In genomic region chr7:151875862-151876111, GRCh38 we compare ENCODE assay signal across 8 cellular contexts. TPM values are rescaled to one million over a fixed set of nuclear protein-coding genes. Genes with fewer than 3 reads are reported as not detected.
DNase-seq lines count a peak whose midpoint lies in the region; ATAC-seq and TF ChIP-seq lines count a peak whose summit lies in the region.

No MANE protein-coding gene starts in this region.

- H3K9me2 ChIP-seq in OCI-LY7 (ENCODE audit: insufficient read depth, low read length): no peaks in the 10 kb centered on the region

- no peaks in the 10 kb centered on the region for H3K36me3 Mint-ChIP-seq in neural progenitor cell

- POLR2A ChIA-PET in OCI-LY7 (lab: Charles Lee): no interaction called here

- WGBS in esophagus, 2 donors: 0 to 2% methylated on average over 10 to 15 of the region's 15 CpGs

- H3K79me2 ChIP-seq in neural progenitor cell (ENCODE audit: low read depth) (no peaks in the 10 kb centered on the region), OCI-LY7 (ENCODE audit: insufficient read depth, low read depth, low read length) (no peaks in the 10 kb centered on the region)

- peaks cover 40% of the 10 kb centered on the region for H3K27me3 Mint-ChIP-seq in neural progenitor cell (ENCODE audit: insufficient read depth, low read depth)

- no TSS peak for BruUV-seq in OCI-LY7 (replicated peaks; lab: Mats Ljungman, UMichigan)

- H3K36me3 ChIP-seq in SJCRH30: no peaks in the 10 kb centered on the region
- H3K36me3 ChIP-seq in esophagus (ENCODE audit: control insufficient read depth in 2 of 2, insufficient read depth in 2 of 2, low read length in 1 of 2): no peaks in the 10 kb centered on the region
- no peaks in the 10 kb centered on the region for H3K36me3 ChIP-seq in neural progenitor cell
- H3K36me3 ChIP-seq in OCI-LY7 (ENCODE audit: insufficient read depth, low read length): no peaks in the 10 kb centered on the region

- no peak for ATAC-seq in HG02970 (IDR thresholded peaks at IDR 0.05; ENCODE audit: low FRiP score, unreplicated experiment)
- ATAC-seq in HG03139 (IDR thresholded peaks at IDR 0.05; ENCODE audit: unreplicated experiment): no peak

- H3K27ac Mint-ChIP-seq in neural progenitor cell: no peak overlapping the region

- H3K4me3 Mint-ChIP-seq in neural progenitor cell: peak overlapping the region; percentile 92

- H2AFZ ChIP-seq in neural progenitor cell (replicated peaks) (peak overlapping the region; percentile 66), OCI-LY7 (ENCODE audit: low read length) (no peak overlapping the region)

- peaks cover 10% of the 10 kb centered on the region for H4K20me1 ChIP-seq in neural progenitor cell (ENCODE audit: low read depth)
- no peaks in the 10 kb centered on the region for H4K20me1 ChIP-seq in OCI-LY7 (ENCODE audit: insufficient read depth, low read length)

- no peak overlapping the region for H3K9ac ChIP-seq in neural progenitor cell

- H3K27me3 ChIP-seq in SJCRH30 (no peaks in the 10 kb centered on the region), esophagus (ENCODE audit: control insufficient read depth in 1 of 2, insufficient read depth in 2 of 2, low read length in 2 of 2) (no peaks in the 10 kb centered on the region), neural progenitor cell (peaks cover 50% of the 10 kb centered on the region)

- H3K4me1 ChIP-seq in SJCRH30 (peaks cover 4% of the 10 kb centered on the region; the same call in 1 of the 2 replicates), esophagus (ENCODE audit: control insufficient read depth in 2 of 2, insufficient read depth in 2 of 2, low read length in 1 of 2) (peaks cover 0 to 16% of the 10 kb centered on the region in 2 donors), neural progenitor cell (peaks cover 22% of the 10 kb centered on the region), OCI-LY7 (ENCODE audit: insufficient read depth, low read length, poor library complexity, severe bottlenecking) (no peaks in the 10 kb centered on the region)

- H3K27ac ChIP-seq in SJCRH30: peak overlapping the region; percentile 74
- H3K27ac ChIP-seq in esophagus (ENCODE audit: low read depth in 2 of 2, low read length in 1 of 2): peak overlapping the region; percentile 75 to 90
- no peak overlapping the region for H3K27ac ChIP-seq in neural progenitor cell
- no peak overlapping the region for H3K27ac ChIP-seq in OCI-LY7 (ENCODE audit: low read depth, low read length, poor library complexity, severe bottlenecking)

- CTCF ChIA-PET in OCI-LY7 (lab: Charles Lee; ENCODE audit: unreplicated experiment): no interaction called here

- DNase-seq in EH (ENCODE audit: low read depth): peak; percentile 9
- no peak for DNase-seq in SJCRH30
- DNase-seq in neural progenitor cell (ENCODE audit: low spot score): peak; percentile 79
- DNase-seq in OCI-LY7 (ENCODE audit: low spot score): no peak
- no peak for DNase-seq in LoVo (ENCODE audit: low spot score)

- peak overlapping the region; percentile 100 for H3K4me2 ChIP-seq in neural progenitor cell
- H3K4me2 ChIP-seq in OCI-LY7 (ENCODE audit: low read length): no peak overlapping the region

- H3F3A ChIP-seq in neural progenitor cell (ENCODE audit: low read depth): peaks cover 26% of the 10 kb centered on the region

- intact Hi-C loops in OCI-LY7 (cut with micrococcal nuclease; ENCODE audit: unreplicated experiment): no loop called here

- H3K9me3 ChIP-seq in SJCRH30 (replicated peaks): no peaks in the 10 kb centered on the region
- no peaks in the 10 kb centered on the region for H3K9me3 ChIP-seq in esophagus (ENCODE audit: control insufficient read depth in 2 of 2, insufficient read depth in 1 of 2, low read depth in 1 of 2, low read length in 1 of 2)
- no peaks in the 10 kb centered on the region for H3K9me3 ChIP-seq in neural progenitor cell (ENCODE audit: low read depth)
- no peaks in the 10 kb centered on the region for H3K9me3 ChIP-seq in OCI-LY7 (ENCODE audit: low read length)

- H3K4me1 Mint-ChIP-seq in neural progenitor cell: peaks cover 10% of the 10 kb centered on the region

- H3K9me3 Mint-ChIP-seq in neural progenitor cell: no peaks in the 10 kb centered on the region

- H3K4me3 ChIP-seq in SJCRH30: peak overlapping the region; percentile 89
- peak overlapping the region; percentile 62 to 74 for H3K4me3 ChIP-seq in esophagus (ENCODE audit: low read depth in 1 of 2, low read length in 2 of 2)
- H3K4me3 ChIP-seq in neural progenitor cell: peak overlapping the region; percentile 90
- no peak overlapping the region for H3K4me3 ChIP-seq in OCI-LY7 (ENCODE audit: low read depth, low read length, poor library complexity, severe bottlenecking)

- TF ChIP-seq CTCF in neural progenitor cell (IDR thresholded peaks at IDR 0.05) (no peak), OCI-LY7 (conservative IDR thresholded peaks at IDR 0.05; ENCODE audit: low read length) (no peak)

RNA-seq across cellular contexts. Expression of gene PRKAG2, which starts 1.1 kb away (rescaled TPM):
- 9.5 and 10.9 TPM in 2 replicates for total RNA-seq in SJCRH30 (2014; rRNA removed; shearing (Covaris generic))
- 10 to 100 TPM in 1 of 2 donors, 1 to 10 TPM in 1; 9.0 to 11.2 TPM for polyA plus RNA-seq in esophagus
- total RNA-seq in neural progenitor cell (ENCODE audit: low replicate concordance) (11.1 and 11.4 TPM in 2 replicates), OCI-LY7 (2022) (5.1 and 5.8 TPM in 2 replicates)
- 1.1 and 1.2 TPM in 2 replicates for total RNA-seq in OCI-LY7 (2014; rRNA removed; shearing (Covaris generic))

Comparison
In these comparisons a context has a peak if more than half of its experiments do, and no peak if none do; other contexts are left out.
1. DNase-seq: peak in EH (single experiment) and neural progenitor cell (single experiment); none in SJCRH30 (0 of 2), OCI-LY7 (single experiment) and LoVo (single experiment).
2. H3K27ac ChIP-seq: peak in SJCRH30 (single experiment) and esophagus (2 of 2); none in neural progenitor cell (single experiment) and OCI-LY7 (single experiment).